ENCODE assay signal across 7 cellular contexts in the genomic region with DNA sequence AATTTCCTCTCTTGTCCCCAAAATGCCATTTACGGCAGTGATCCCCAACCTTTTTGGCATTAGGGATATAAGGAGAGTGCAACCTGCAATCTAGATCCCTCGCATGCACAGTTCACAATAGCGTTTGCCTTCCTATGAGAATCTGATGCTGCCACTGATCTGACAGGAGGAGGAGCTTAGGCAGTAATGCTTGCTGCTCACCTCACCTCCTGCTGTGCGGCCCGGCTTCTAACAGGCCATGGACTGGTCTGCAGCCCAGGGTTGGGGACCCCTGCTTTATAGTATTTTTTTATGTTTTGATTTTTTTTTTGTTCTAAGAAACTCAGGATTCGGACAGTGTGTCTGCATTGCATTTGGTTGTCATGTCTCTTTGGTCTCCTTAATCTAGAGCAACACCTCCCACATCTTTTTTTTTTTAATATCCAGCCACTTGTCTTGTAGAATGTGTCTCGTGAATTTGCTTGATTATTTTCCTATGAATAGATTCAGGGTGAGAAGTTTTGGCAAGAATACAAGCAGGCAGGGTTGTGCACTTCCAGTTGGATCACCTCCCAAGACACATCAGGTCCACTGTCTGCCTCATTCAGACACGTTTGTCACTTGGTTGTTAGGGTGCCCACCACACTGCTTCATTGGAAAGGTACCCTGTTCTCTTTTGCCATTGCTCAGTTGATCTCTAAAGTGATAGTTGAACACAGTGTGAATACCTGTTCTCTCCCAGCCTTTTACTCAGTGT. TPM values are rescaled to one million over a fixed set of nuclear protein-coding genes. Genes with fewer than 3 reads are reported as not detected.
DNase-seq lines count a peak whose midpoint lies in the region; ATAC-seq and TF ChIP-seq lines count a peak whose summit lies in the region.
"Not testable (repeated sequence)": the region's sequence is repeated elsewhere in the genome, so short reads cannot be mapped to it uniquely, and the experiment has no call there.

No MANE protein-coding gene starts in this region.

- not testable (repeated sequence) for H3K23ac ChIP-seq in mesendoderm (ENCODE audit: low read length)

- not testable (repeated sequence) for H3K79me1 ChIP-seq in mesendoderm (ENCODE audit: low read length)

- not testable (repeated sequence) for H2BK120ac ChIP-seq in mesendoderm (ENCODE audit: low read depth, low read length)

- not testable (repeated sequence) for H4K8ac ChIP-seq in mesendoderm (ENCODE audit: low read depth, low read length)

- not testable (repeated sequence) for H3K9me3 Mint-ChIP-seq in WTC11

- H3K27ac ChIP-seq in right cardiac atrium (ENCODE audit: low read length) = peak overlapping the region; percentile 54
- not testable (repeated sequence) for H3K27ac ChIP-seq in mesendoderm (ENCODE audit: low read depth, low read length)

- CTCF ChIA-PET in WTC11 (lab: Charles Lee) = not testable (repeated sequence)

- H3K56ac ChIP-seq in mesendoderm (ENCODE audit: low read length) = not testable (repeated sequence)

- H3K4me2 ChIP-seq in mesendoderm (ENCODE audit: low read length) = not testable (repeated sequence)

- not testable (repeated sequence) for H4K5ac ChIP-seq in mesendoderm (ENCODE audit: low read length)

- not testable (repeated sequence) for H3K18ac ChIP-seq in mesendoderm (ENCODE audit: low read length)

- not testable (repeated sequence) for H2BK5ac ChIP-seq in mesendoderm (ENCODE audit: low read length)

- intact Hi-C loops in Right ventricle myocardium superior (cut with DNase I); left cardiac atrium (cut with DNase I); right cardiac atrium (cut with DNase I): not testable (repeated sequence)

- not testable (repeated sequence) for H3K4me1 Mint-ChIP-seq in WTC11

- not testable (repeated sequence) for H3K4ac ChIP-seq in mesendoderm (ENCODE audit: low read depth, low read length)

- not testable (repeated sequence) for H3K9me3 ChIP-seq in right cardiac atrium (ENCODE audit: control insufficient read depth, low read length)

- POLR2A ChIA-PET in WTC11 (lab: Charles Lee) = not testable (repeated sequence)

- H3K36me3 ChIP-seq in mesendoderm (ENCODE audit: control insufficient read depth, insufficient read depth, low read length) = not testable (repeated sequence)

- not testable (repeated sequence) for H3K79me2 ChIP-seq in mesendoderm (ENCODE audit: control insufficient read depth, insufficient read depth, low read length)

- not testable (repeated sequence) for H3K4me3 ChIP-seq in right cardiac atrium (ENCODE audit: low read length); mesendoderm (ENCODE audit: low read length)

- 62% methylated on average over 8 of the region's 8 CpGs for WGBS in right cardiac atrium
- no CpG with 5 or more reads among the region's 8 CpGs for WGBS in mesendoderm (ENCODE audit: extremely low coverage, insufficient coverage, low lambda C conversion rate)

- H3K27me3 ChIP-seq in right cardiac atrium (ENCODE audit: control insufficient read depth, insufficient read depth); mesendoderm (ENCODE audit: insufficient read depth, low read length, poor library complexity): not testable (repeated sequence)

- TF ChIP-seq CTCF in WTC11 (IDR thresholded peaks at IDR 0.05) = not testable (repeated sequence)

- DNase-seq in WTC11 (ENCODE audit: low spot score) = peak; percentile 22
- peak; percentile 36 for DNase-seq in ecto neural progenitor cell (ENCODE audit: low spot score)
- DNase-seq in Right ventricle myocardium superior = peak; percentile 49
- DNase-seq in left cardiac atrium = not testable (repeated sequence)
- peak; percentile 16 to 68 (median 51) for DNase-seq in right cardiac atrium
- peak; percentile 1 for DNase-seq in mesendoderm
- peak; percentile 1 for DNase-seq in retina

- not testable (repeated sequence) for H3K9ac ChIP-seq in mesendoderm (ENCODE audit: low read length)

- not testable (repeated sequence) for H2AK5ac ChIP-seq in mesendoderm (ENCODE audit: low read length)

- H3K4me1 ChIP-seq in right cardiac atrium (ENCODE audit: control insufficient read depth, insufficient read depth, low read length); mesendoderm (ENCODE audit: control insufficient read depth, low read depth, low read length): not testable (repeated sequence)

- not testable (repeated sequence) for H3K4me3 Mint-ChIP-seq in WTC11

- not testable (repeated sequence) for H3K36me3 Mint-ChIP-seq in WTC11

- not testable (repeated sequence) for H3K27ac Mint-ChIP-seq in WTC11

- not testable (repeated sequence) for H3K27me3 Mint-ChIP-seq in WTC11 (ENCODE audit: low read depth)

- ATAC-seq in WTC11 = not testable (repeated sequence)
- ATAC-seq in Right ventricle myocardium superior (ENCODE audit: poor library complexity) = peak; percentile 77
- peak; percentile 65 to 74 for ATAC-seq in left cardiac atrium
- ATAC-seq in right cardiac atrium = peak; percentile 67 to 70

- not testable (repeated sequence) for H2BK15ac ChIP-seq in mesendoderm (replicated peaks; ENCODE audit: low read depth)

RNA-seq across cellular contexts. Expression of a gene that starts 30.8 kb away (rescaled TPM):
- total RNA-seq in WTC11 (2021) (24.8 to 28.5 TPM (median 25.0 TPM) in 3 replicates), Right ventricle myocardium superior (41.3 TPM), left cardiac atrium (10 to 100 TPM; 34.6 to 46.2 TPM), right cardiac atrium (10 to 100 TPM; 32.9 to 77.4 (median 62.6) TPM)
- 16.7 TPM for polyA plus RNA-seq in right cardiac atrium
- 14.5 TPM for polyA plus RNA-seq in mesendoderm (2013, experiment 1 of 2)
- 15.3 TPM for polyA plus RNA-seq in mesendoderm (2013, experiment 2 of 2)
